8 cellular contexts compared by ENCODE assay signal in genomic region chr19:50725218-50725931, GRCh38. TPM values are rescaled to one million over a fixed set of nuclear protein-coding genes. Genes with fewer than 3 reads are reported as not detected.
DNase-seq lines count a peak whose midpoint lies in the region; ATAC-seq and TF ChIP-seq lines count a peak whose summit lies in the region.

No MANE protein-coding gene starts in this region.

- H3K9me3 ChIP-seq in iPS-18a (ENCODE audit: control insufficient read depth, low read depth, low read length) (no peaks in the 10 kb centered on the region), stomach (no peaks in the 10 kb centered on the region)

- peak overlapping the region in 6 of 7 donors; percentile 51 to 89 (median 72) for H3K27ac Mint-ChIP-seq in CD14-positive monocyte
- peak overlapping the region; percentile 88 for H3K27ac Mint-ChIP-seq in activated naive CD8-positive, alpha-beta T cell

- DNase-seq in CD14-positive monocyte (ENCODE audit: low spot score) = no peak
- no peak for DNase-seq in stomach
- DNase-seq in hippocampal formation (lab: John Stamatoyannopoulos, UW) = no peak
- no peak for DNase-seq in GM03348 (ENCODE audit: low spot score)

- no peak overlapping the region for H3K27ac ChIP-seq in iPS-18a (ENCODE audit: low read length)
- H3K27ac ChIP-seq in stomach = peak overlapping the region; percentile 22 to 79 (median 67)

- no peak for TF ChIP-seq POLR2A in stomach (IDR thresholded peaks at IDR 0.05)

- peaks cover 0 to 8% of the 10 kb centered on the region in 2 donors for H3K36me3 Mint-ChIP-seq in CD14-positive monocyte
- peaks cover 3% of the 10 kb centered on the region for H3K36me3 Mint-ChIP-seq in activated naive CD8-positive, alpha-beta T cell

- H3K4me3 ChIP-seq in iPS-18a (ENCODE audit: low read length) = peak overlapping the region; percentile 69
- H3K4me3 ChIP-seq in stomach = peak overlapping the region; percentile 50 to 63 (median 62)

- H3K27me3 Mint-ChIP-seq in CD14-positive monocyte (ENCODE audit: low read depth in 3 of 3) = peaks cover 36 to 71% (median 64%) of the 10 kb centered on the region in 3 donors
- peaks cover 7% of the 10 kb centered on the region for H3K27me3 Mint-ChIP-seq in activated naive CD8-positive, alpha-beta T cell

- H3K9ac ChIP-seq in iPS-18a (ENCODE audit: low read length) = peak overlapping the region; percentile 65

- H3K4me1 ChIP-seq in iPS-18a (ENCODE audit: control insufficient read depth, low read depth, low read length) (peaks cover 25% of the 10 kb centered on the region), stomach (peaks cover 10 to 43% (median 30%) of the 10 kb centered on the region in 4 donors)

- intact Hi-C loops in CD14-positive monocyte (cut with micrococcal nuclease) = no loop called here
- intact Hi-C loops in stomach (cut with DNase I; ENCODE audit: low total_unique reads) = no loop called here

- TF ChIP-seq CTCF in CD14-positive monocyte (IDR thresholded peaks at IDR 0.05) = no peak
- TF ChIP-seq CTCF in stomach (IDR thresholded peaks at IDR 0.05) = no peak

- H3K36me3 ChIP-seq in iPS-18a (ENCODE audit: control insufficient read depth, low read depth, low read length) (no peaks in the 10 kb centered on the region), stomach (no peaks in the 10 kb centered on the region)

- peak overlapping the region; percentile 85 to 96 for H3K4me3 Mint-ChIP-seq in CD14-positive monocyte
- peak overlapping the region; percentile 88 for H3K4me3 Mint-ChIP-seq in activated naive CD8-positive, alpha-beta T cell

- H3K9me3 Mint-ChIP-seq in CD14-positive monocyte = peaks cover 0 to 30% (median 14%) of the 10 kb centered on the region in 7 donors
- H3K9me3 Mint-ChIP-seq in activated naive CD8-positive, alpha-beta T cell (ENCODE audit: low read depth) = no peaks in the 10 kb centered on the region

- H3K4me1 Mint-ChIP-seq in CD14-positive monocyte = peaks cover 57% of the 10 kb centered on the region
- H3K4me1 Mint-ChIP-seq in activated naive CD8-positive, alpha-beta T cell (ENCODE audit: low read depth) = peaks cover 33% of the 10 kb centered on the region

- H3K27me3 ChIP-seq in iPS-18a (ENCODE audit: control insufficient read depth, insufficient read depth, low read length) (peaks cover 48% of the 10 kb centered on the region), stomach (peaks cover 0 to 81% (median 53%) of the 10 kb centered on the region in 3 donors)

- TF ChIP-seq EP300 in stomach (IDR thresholded peaks at IDR 0.05) = no peak

- WGBS in stomach, 5 donors = 7 to 18% (median 10%) methylated on average over 41 to 56 of the region's 56 CpGs

- ATAC-seq in HG02642 (IDR thresholded peaks at IDR 0.05; ENCODE audit: poor library complexity, unreplicated experiment) = peak; percentile 23
- no peak for ATAC-seq in HG02970 (IDR thresholded peaks at IDR 0.05; ENCODE audit: low FRiP score, unreplicated experiment)

RNA-seq across cellular contexts. Expression of gene CLEC11A, which starts 2.2 kb away (rescaled TPM):
- polyA plus RNA-seq in CD14-positive monocyte (10 to 100 TPM in 1 of 2 donors, 1 to 10 TPM in 1; 8.2 to 49.1 TPM), stomach (1 to 10 TPM; 4.3 to 7.0 (median 6.9) TPM)
- 10 to 100 TPM in 2 of 5 donors, 1 to 10 TPM in 1, under 1 TPM in 1, not detected in 1; 0.89 to 33.9 (median 12.2) TPM for total RNA-seq in stomach

RNA-seq across cellular contexts. Expression of gene SHANK1, which starts 5.8 kb away (rescaled TPM):
- polyA plus RNA-seq in CD14-positive monocyte = not detected
- 1 to 10 TPM in 1 of 5 donors, not detected in 4; 1.5 TPM for total RNA-seq in stomach
- polyA plus RNA-seq in stomach = 1 to 10 TPM in 1 of 3 donors, under 1 TPM in 2; 0.15 to 1.2 (median 0.15) TPM

RNA-seq across cellular contexts. Expression of gene GPR32, which starts 44.9 kb away (rescaled TPM):
- not detected for polyA plus RNA-seq in CD14-positive monocyte
- total RNA-seq in stomach = not detected
- not detected for polyA plus RNA-seq in stomach
